16 cellular contexts compared by ENCODE assay signal in the genomic region with DNA sequence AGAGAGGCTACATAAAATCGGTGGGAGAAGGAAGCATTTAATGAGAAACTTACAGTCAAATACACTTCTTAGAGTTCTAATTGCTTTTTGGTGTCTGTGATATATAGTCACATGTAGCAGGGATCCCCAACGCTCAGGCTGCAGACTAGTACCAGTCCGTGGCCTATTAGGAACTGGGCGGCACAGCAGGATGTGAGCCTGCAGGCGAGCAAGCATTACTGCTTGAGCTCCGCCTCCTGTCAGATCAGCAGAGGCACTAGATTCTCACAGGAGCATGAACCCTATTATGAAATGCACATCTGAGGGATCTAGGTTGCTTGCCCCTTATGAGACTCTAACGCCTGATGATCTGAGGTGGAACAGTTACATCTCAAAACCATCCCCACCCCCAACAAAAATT.
"Had no signal": no experiment of that assay in that cellular context is flagged by ENCODE, and none has a peak within 500 bp of the region (broad histone marks: within the 10 kb centered on the region; RNA-seq: fewer than 3 reads in every experiment).

No MANE protein-coding gene starts in this region.

- H3K4me3 ChIP-seq: hepatocyte, psoas muscle, sigmoid colon had no signal

- H3K4me3 Mint-ChIP-seq: activated naive CD4-positive, alpha-beta T cell treated with anti-CD3 and anti-CD28 coated beads, Interleukin-2, amount 50 U/mL, for 24 hours; activated T-cell treated with anti-CD3 and anti-CD28 coated beads, Interleukin-2, amount 50 U/mL, for 24 hours; dendritic cell treated with granulocyte-macrophage colony-stimulating factor and Interleukin-4, amounts not matched to agents 40 ng/mL and 50 ng/mL, for 4 days; effector memory CD8-positive, alpha-beta T cell; nephron progenitor cell had no signal

- H3K4me2 ChIP-seq: hepatocyte had no signal

- H3K27me3 ChIP-seq: brain microvascular endothelial cell, hepatocyte, sigmoid colon had no signal

- H3K27me3 Mint-ChIP-seq: activated naive CD4-positive, alpha-beta T cell treated with anti-CD3 and anti-CD28 coated beads, Interleukin-2, amount 50 U/mL, for 24 hours; activated T-cell treated with anti-CD3 and anti-CD28 coated beads, Interleukin-2, amount 50 U/mL, for 24 hours; dendritic cell treated with granulocyte-macrophage colony-stimulating factor and Interleukin-4, amounts not matched to agents 40 ng/mL and 50 ng/mL, for 4 days; effector memory CD8-positive, alpha-beta T cell had no signal

- H3K27ac ChIP-seq: brain microvascular endothelial cell, hepatocyte, psoas muscle, sigmoid colon had no signal

- H3K9me3 Mint-ChIP-seq: activated naive CD4-positive, alpha-beta T cell treated with anti-CD3 and anti-CD28 coated beads, Interleukin-2, amount 50 U/mL, for 24 hours; activated T-cell treated with anti-CD3 and anti-CD28 coated beads, Interleukin-2, amount 50 U/mL, for 24 hours; dendritic cell treated with granulocyte-macrophage colony-stimulating factor and Interleukin-4, amounts not matched to agents 40 ng/mL and 50 ng/mL, for 4 days; effector memory CD8-positive, alpha-beta T cell; nephron progenitor cell had no signal

- DNase-seq: activated effector memory CD4-positive, alpha-beta T cell treated with Interleukin-2 at 50 U/mL for 16 hours; activated T-cell treated with anti-CD3 and anti-CD28 coated beads, Interleukin-2, amount 50 U/mL, for 24 hours; amniotic stem cell; brain microvascular endothelial cell; effector memory CD8-positive, alpha-beta T cell; erythroblast; kidney glomerular epithelial cell; nephron progenitor cell; psoas muscle; sigmoid colon; stimulated activated CD4-positive, alpha-beta T cell treated with anti-CD3 and anti-CD28 coated beads, Interleukin-12 subunit alpha, Interleukin-12 subunit beta, amount 100 ng/mL, for 4 hours; stimulated activated naive CD4-positive, alpha-beta T cell; substantia nigra had no signal

- H3K36me3 ChIP-seq: brain microvascular endothelial cell, sigmoid colon had no signal

- H3K79me2 ChIP-seq: hepatocyte had no signal

- H2AFZ ChIP-seq: hepatocyte had no signal

- H3K4me1 ChIP-seq: psoas muscle, sigmoid colon had no signal

- H3K9me3 ChIP-seq: psoas muscle, sigmoid colon had no signal

- H3K27ac Mint-ChIP-seq: activated naive CD4-positive, alpha-beta T cell treated with anti-CD3 and anti-CD28 coated beads, Interleukin-2, amount 50 U/mL, for 24 hours; activated T-cell treated with anti-CD3 and anti-CD28 coated beads, Interleukin-2, amount 50 U/mL, for 24 hours; dendritic cell treated with granulocyte-macrophage colony-stimulating factor and Interleukin-4, amounts not matched to agents 40 ng/mL and 50 ng/mL, for 4 days; nephron progenitor cell had no signal

- ATAC-seq: effector memory CD8-positive, alpha-beta T cell; psoas muscle had no signal

- H3K4me1 Mint-ChIP-seq: activated naive CD4-positive, alpha-beta T cell treated with anti-CD3 and anti-CD28 coated beads, Interleukin-2, amount 50 U/mL, for 24 hours; nephron progenitor cell had no signal
